Comparison of ENCODE assay signal across 2 cellular contexts in the genomic region with DNA sequence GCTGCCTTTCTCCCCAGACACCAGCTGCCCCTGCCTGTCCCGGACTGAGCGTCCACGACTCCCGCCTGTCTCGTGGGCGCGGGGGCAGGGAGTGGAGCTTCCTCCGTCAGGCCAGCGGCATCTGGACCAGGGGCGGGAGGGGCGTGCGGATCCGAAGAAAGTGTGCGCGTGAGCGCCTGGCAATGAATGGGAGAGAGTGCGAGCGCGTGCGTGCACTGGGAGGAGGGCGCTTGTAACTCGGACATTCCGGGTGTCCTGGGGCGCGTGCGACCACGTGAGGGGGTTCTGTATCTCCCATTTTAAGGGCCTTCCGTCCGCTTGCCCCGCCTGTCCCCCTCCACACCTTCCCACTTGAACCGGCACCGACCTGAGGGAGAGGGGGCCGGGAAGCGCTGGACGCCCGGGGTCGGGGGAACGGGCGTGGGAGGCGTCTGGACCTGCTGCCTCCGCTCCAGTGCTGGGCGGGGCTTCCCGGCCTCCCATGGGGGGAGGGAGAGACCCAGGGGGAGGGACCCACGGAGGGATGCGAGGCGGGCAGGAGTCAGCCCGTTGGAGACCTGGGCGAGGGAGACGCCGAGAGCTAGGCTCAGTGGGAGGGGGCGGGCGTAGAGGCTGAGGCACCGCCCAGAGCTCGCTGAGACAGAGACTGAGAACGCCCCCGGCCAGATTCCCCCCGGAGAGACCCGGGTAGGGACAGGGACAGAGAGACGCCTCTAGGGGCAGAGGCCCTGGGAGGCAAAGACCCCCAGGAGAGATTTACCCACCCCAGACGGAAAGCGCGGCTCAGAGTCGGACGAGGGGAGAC.
TF ChIP-seq lines count a peak whose summit lies in the region.

A gene with protein sequence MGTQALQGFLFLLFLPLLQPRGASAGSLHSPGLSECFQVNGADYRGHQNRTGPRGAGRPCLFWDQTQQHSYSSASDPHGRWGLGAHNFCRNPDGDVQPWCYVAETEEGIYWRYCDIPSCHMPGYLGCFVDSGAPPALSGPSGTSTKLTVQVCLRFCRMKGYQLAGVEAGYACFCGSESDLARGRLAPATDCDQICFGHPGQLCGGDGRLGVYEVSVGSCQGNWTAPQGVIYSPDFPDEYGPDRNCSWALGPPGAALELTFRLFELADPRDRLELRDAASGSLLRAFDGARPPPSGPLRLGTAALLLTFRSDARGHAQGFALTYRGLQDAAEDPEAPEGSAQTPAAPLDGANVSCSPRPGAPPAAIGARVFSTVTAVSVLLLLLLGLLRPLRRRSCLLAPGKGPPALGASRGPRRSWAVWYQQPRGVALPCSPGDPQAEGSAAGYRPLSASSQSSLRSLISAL (plus strand): TSS at position 665 of the 805 bp plus-strand sequence. CDS start 246 bp downstream, outside the sequence.

TF ChIP-seq in HEK293, 187 proteins besides CTCF, POLR2A, EP300 and RAD21 (continued from another document and continues in another):
- TF ChIP-seq ZFP69B (tag by site-specific recombination; IDR thresholded peaks at IDR 0.05), result peak; percentile 37; the same call in 1 of the 2 replicates
- no peak for TF ChIP-seq SCRT2 (tag by site-specific recombination; IDR thresholded peaks at IDR 0.05)
- no peak for TF ChIP-seq ZNF549 (tag by site-specific recombination; IDR thresholded peaks at IDR 0.05)
- TF ChIP-seq BCL11B (tag by site-specific recombination; IDR thresholded peaks at IDR 0.05; ENCODE audit: low read depth), result peak; percentile 78
- peak; percentile 90 for TF ChIP-seq SP3 (tag by site-specific recombination; IDR thresholded peaks at IDR 0.05)
- TF ChIP-seq GFI1B (tag by site-specific recombination; IDR thresholded peaks at IDR 0.05), result no peak
- no peak for TF ChIP-seq ZNF184 (tag by site-specific recombination; IDR thresholded peaks at IDR 0.05)
- 0 out of 2 replicates have a peak, but pooled peaks have one; percentile 60 for TF ChIP-seq ZFP37 (tag by site-specific recombination; IDR thresholded peaks at IDR 0.05)
- TF ChIP-seq ZNF324 (tag by site-specific recombination; IDR thresholded peaks at IDR 0.05), result 0 out of 2 replicates have a peak, but pooled peaks have one; percentile 30
- no peak for TF ChIP-seq ZNF658 (tag by site-specific recombination; IDR thresholded peaks at IDR 0.05)
- TF ChIP-seq, protein P1, sequence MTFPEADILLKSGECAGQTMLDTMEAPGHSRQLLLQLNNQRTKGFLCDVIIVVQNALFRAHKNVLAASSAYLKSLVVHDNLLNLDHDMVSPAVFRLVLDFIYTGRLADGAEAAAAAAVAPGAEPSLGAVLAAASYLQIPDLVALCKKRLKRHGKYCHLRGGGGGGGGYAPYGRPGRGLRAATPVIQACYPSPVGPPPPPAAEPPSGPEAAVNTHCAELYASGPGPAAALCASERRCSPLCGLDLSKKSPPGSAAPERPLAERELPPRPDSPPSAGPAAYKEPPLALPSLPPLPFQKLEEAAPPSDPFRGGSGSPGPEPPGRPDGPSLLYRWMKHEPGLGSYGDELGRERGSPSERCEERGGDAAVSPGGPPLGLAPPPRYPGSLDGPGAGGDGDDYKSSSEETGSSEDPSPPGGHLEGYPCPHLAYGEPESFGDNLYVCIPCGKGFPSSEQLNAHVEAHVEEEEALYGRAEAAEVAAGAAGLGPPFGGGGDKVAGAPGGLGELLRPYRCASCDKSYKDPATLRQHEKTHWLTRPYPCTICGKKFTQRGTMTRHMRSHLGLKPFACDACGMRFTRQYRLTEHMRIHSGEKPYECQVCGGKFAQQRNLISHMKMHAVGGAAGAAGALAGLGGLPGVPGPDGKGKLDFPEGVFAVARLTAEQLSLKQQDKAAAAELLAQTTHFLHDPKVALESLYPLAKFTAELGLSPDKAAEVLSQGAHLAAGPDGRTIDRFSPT (tag by site-specific recombination; IDR thresholded peaks at IDR 0.05), result peak; percentile 51; the same call in 1 of the 2 replicates
- no peak for TF ChIP-seq ZNF114 (tag by site-specific recombination; IDR thresholded peaks at IDR 0.05)
- TF ChIP-seq, protein P2, sequence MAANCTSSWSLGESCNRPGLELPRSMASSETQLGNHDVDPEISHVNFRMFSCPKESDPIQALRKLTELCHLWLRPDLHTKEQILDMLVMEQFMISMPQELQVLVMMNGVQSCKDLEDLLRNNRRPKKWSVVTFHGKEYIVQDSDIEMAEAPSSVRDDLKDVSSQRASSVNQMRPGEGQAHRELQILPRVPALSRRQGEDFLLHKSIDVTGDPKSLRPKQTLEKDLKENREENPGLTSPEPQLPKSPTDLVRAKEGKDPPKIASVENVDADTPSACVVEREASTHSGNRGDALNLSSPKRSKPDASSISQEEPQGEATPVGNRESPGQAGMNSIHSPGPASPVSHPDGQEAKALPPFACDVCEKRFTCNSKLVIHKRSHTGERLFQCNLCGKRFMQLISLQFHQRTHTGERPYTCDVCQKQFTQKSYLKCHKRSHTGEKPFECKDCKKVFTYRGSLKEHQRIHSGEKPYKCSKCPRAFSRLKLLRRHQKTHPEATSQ (tag by site-specific recombination; IDR thresholded peaks at IDR 0.05), result 0 out of 2 replicates have a peak, but pooled peaks have one; percentile 57
- TF ChIP-seq ZNF600 (tag by site-specific recombination; IDR thresholded peaks at IDR 0.05), result peak; percentile 58
- no peak for TF ChIP-seq ZNF175 (tag by site-specific recombination; IDR thresholded peaks at IDR 0.05)
- TF ChIP-seq KLF16 (tag by site-specific recombination; IDR thresholded peaks at IDR 0.05), result peak; percentile 85
- peak; percentile 77 for TF ChIP-seq GLIS2 (tag by site-specific recombination; IDR thresholded peaks at IDR 0.05)
- TF ChIP-seq ZNF248 (tag by site-specific recombination; IDR thresholded peaks at IDR 0.05), result no peak
- TF ChIP-seq, protein P3, sequence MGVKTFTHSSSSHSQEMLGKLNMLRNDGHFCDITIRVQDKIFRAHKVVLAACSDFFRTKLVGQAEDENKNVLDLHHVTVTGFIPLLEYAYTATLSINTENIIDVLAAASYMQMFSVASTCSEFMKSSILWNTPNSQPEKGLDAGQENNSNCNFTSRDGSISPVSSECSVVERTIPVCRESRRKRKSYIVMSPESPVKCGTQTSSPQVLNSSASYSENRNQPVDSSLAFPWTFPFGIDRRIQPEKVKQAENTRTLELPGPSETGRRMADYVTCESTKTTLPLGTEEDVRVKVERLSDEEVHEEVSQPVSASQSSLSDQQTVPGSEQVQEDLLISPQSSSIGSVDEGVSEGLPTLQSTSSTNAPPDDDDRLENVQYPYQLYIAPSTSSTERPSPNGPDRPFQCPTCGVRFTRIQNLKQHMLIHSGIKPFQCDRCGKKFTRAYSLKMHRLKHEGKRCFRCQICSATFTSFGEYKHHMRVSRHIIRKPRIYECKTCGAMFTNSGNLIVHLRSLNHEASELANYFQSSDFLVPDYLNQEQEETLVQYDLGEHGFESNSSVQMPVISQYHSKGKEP (tag by site-specific recombination; IDR thresholded peaks at IDR 0.05), result no peak
- no peak for TF ChIP-seq ZNF48 (tag by site-specific recombination; IDR thresholded peaks at IDR 0.05)
- no peak for TF ChIP-seq TCF7L2 (IDR thresholded peaks at IDR 0.05; ENCODE audit: borderline replicate concordance, low read depth, low read length)
- TF ChIP-seq SP2 (tag by site-specific recombination; IDR thresholded peaks at IDR 0.05), result peak; percentile 93
- TF ChIP-seq OSR2 (tag by site-specific recombination; IDR thresholded peaks at IDR 0.05), result peak; percentile 19; the same call in 1 of the 2 replicates
- peak; percentile 76 for TF ChIP-seq ZIC2 (tag by site-specific recombination; IDR thresholded peaks at IDR 0.05)
- peak; percentile 65; the same call in 1 of the 2 replicates for TF ChIP-seq BCL11A (tag by site-specific recombination; IDR thresholded peaks at IDR 0.05; ENCODE audit: low read depth)
- TF ChIP-seq ZNF654 (tag by site-specific recombination; IDR thresholded peaks at IDR 0.05; ENCODE audit: low read depth), result no peak
- TF ChIP-seq IKZF3 (tag by site-specific recombination; IDR thresholded peaks at IDR 0.05), result peak; percentile 88
- TF ChIP-seq ZNF10 (tag by site-specific recombination; IDR thresholded peaks at IDR 0.05), result no peak
- TF ChIP-seq MYNN (tag by site-specific recombination; IDR thresholded peaks at IDR 0.05; ENCODE audit: borderline replicate concordance), result no peak

TF ChIP-seq in K562, 482 proteins besides CTCF, POLR2A, EP300 and RAD21 (continued from another document and continues in another):
- TF ChIP-seq ZC3H8 (IDR thresholded peaks at IDR 0.05) (no peak), U2AF2 (optimal IDR thresholded peaks at IDR 0.05; ENCODE audit: low read depth, low read length) (no peak), RFX5 (IDR thresholded peaks at IDR 0.05; ENCODE audit: low read depth, low read length) (no peak), MCM7 (IDR thresholded peaks at IDR 0.05) (no peak), ZNF699 (CRISPR knock-in tag; IDR thresholded peaks at IDR 0.05; ENCODE audit: insufficient replicate concordance) (no peak), ZEB2 (IDR thresholded peaks at IDR 0.05) (no peak), ZNF253 (CRISPR knock-in tag; conservative IDR thresholded peaks at IDR 0.05) (no peak), SIN3B (IDR thresholded peaks at IDR 0.05; ENCODE audit: low read depth) (no peak), ZNF274 (IDR thresholded peaks at IDR 0.05; ENCODE audit: borderline replicate concordance, low read depth, low read length) (no peak), ZKSCAN8 (CRISPR knock-in tag; IDR thresholded peaks at IDR 0.05) (no peak), RBFOX2 (IDR thresholded peaks at IDR 0.05; ENCODE audit: low read depth, low read length) (peak; percentile 66), LARP7 (IDR thresholded peaks at IDR 0.05) (no peak), BCL6 (CRISPR knock-in tag; IDR thresholded peaks at IDR 0.05) (no peak), GTF2E2 (tag; IDR thresholded peaks at IDR 0.05) (no peak), HDAC2 (IDR thresholded peaks at IDR 0.05) (no peak; the same call in 1 of the 2 replicates), MTF1 (CRISPR knock-in tag; IDR thresholded peaks at IDR 0.05; ENCODE audit: borderline replicate concordance) (no peak), CREM (IDR thresholded peaks at IDR 0.05; ENCODE audit: low read depth) (no peak; the same call in none of the 2 replicates), SRF (CRISPR knock-in tag; IDR thresholded peaks at IDR 0.05) (no peak), PHF20 (IDR thresholded peaks at IDR 0.05; ENCODE audit: partially characterized antibody) (no peak), PHB2 (IDR thresholded peaks at IDR 0.05; ENCODE audit: low read depth) (no peak), CSDE1 (IDR thresholded peaks at IDR 0.05) (no peak), ZNF146 (CRISPR knock-in tag; IDR thresholded peaks at IDR 0.05; ENCODE audit: unreplicated experiment) (no peak), DACH1 (IDR thresholded peaks at IDR 0.05; ENCODE audit: partially characterized antibody) (no peak), HCFC1 (IDR thresholded peaks at IDR 0.05; ENCODE audit: low read depth, low read length) (no peak), ZBTB7A (IDR thresholded peaks at IDR 0.05; ENCODE audit: borderline replicate concordance, control insufficient read depth, low read depth, low read length) (peak; percentile 97)
- TF ChIP-seq, protein P4, sequence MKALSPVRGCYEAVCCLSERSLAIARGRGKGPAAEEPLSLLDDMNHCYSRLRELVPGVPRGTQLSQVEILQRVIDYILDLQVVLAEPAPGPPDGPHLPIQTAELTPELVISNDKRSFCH (CRISPR knock-in tag; IDR thresholded peaks at IDR 0.05), result no peak
- TF ChIP-seq, protein P4 (tag; IDR thresholded peaks at IDR 0.05), result no peak
- TF ChIP-seq, protein P5, sequence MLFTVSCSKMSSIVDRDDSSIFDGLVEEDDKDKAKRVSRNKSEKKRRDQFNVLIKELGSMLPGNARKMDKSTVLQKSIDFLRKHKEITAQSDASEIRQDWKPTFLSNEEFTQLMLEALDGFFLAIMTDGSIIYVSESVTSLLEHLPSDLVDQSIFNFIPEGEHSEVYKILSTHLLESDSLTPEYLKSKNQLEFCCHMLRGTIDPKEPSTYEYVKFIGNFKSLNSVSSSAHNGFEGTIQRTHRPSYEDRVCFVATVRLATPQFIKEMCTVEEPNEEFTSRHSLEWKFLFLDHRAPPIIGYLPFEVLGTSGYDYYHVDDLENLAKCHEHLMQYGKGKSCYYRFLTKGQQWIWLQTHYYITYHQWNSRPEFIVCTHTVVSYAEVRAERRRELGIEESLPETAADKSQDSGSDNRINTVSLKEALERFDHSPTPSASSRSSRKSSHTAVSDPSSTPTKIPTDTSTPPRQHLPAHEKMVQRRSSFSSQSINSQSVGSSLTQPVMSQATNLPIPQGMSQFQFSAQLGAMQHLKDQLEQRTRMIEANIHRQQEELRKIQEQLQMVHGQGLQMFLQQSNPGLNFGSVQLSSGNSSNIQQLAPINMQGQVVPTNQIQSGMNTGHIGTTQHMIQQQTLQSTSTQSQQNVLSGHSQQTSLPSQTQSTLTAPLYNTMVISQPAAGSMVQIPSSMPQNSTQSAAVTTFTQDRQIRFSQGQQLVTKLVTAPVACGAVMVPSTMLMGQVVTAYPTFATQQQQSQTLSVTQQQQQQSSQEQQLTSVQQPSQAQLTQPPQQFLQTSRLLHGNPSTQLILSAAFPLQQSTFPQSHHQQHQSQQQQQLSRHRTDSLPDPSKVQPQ (CRISPR knock-in tag; IDR thresholded peaks at IDR 0.05; ENCODE audit: borderline replicate concordance), result no peak
- TF ChIP-seq, protein P6, sequence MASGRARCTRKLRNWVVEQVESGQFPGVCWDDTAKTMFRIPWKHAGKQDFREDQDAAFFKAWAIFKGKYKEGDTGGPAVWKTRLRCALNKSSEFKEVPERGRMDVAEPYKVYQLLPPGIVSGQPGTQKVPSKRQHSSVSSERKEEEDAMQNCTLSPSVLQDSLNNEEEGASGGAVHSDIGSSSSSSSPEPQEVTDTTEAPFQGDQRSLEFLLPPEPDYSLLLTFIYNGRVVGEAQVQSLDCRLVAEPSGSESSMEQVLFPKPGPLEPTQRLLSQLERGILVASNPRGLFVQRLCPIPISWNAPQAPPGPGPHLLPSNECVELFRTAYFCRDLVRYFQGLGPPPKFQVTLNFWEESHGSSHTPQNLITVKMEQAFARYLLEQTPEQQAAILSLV (tag; IDR thresholded peaks at IDR 0.05), result no peak
- TF ChIP-seq, protein P7, sequence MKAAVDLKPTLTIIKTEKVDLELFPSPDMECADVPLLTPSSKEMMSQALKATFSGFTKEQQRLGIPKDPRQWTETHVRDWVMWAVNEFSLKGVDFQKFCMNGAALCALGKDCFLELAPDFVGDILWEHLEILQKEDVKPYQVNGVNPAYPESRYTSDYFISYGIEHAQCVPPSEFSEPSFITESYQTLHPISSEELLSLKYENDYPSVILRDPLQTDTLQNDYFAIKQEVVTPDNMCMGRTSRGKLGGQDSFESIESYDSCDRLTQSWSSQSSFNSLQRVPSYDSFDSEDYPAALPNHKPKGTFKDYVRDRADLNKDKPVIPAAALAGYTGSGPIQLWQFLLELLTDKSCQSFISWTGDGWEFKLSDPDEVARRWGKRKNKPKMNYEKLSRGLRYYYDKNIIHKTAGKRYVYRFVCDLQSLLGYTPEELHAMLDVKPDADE (conservative IDR thresholded peaks at IDR 0.05; ENCODE audit: control insufficient read depth, low read depth, low read length), result peak; percentile 60; the same call in 1 of the 2 replicates
- TF ChIP-seq, protein P8, sequence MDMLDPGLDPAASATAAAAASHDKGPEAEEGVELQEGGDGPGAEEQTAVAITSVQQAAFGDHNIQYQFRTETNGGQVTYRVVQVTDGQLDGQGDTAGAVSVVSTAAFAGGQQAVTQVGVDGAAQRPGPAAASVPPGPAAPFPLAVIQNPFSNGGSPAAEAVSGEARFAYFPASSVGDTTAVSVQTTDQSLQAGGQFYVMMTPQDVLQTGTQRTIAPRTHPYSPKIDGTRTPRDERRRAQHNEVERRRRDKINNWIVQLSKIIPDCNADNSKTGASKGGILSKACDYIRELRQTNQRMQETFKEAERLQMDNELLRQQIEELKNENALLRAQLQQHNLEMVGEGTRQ (CRISPR knock-in tag; IDR thresholded peaks at IDR 0.05), result peak; percentile 59; the same call in 1 of the 2 replicates
